9 cellular contexts compared by ENCODE assay signal in genomic region chr15:82810061-82810862, GRCh38. TPM values are rescaled to one million over a fixed set of nuclear protein-coding genes. Genes with fewer than 3 reads are reported as not detected.
DNase-seq lines count a peak whose midpoint lies in the region; ATAC-seq and TF ChIP-seq lines count a peak whose summit lies in the region.
"Had no signal": no experiment of that assay in that cellular context is flagged by ENCODE, and none has a peak within 500 bp of the region (broad histone marks: within the 10 kb centered on the region; RNA-seq: fewer than 3 reads in every experiment).

No MANE protein-coding gene starts in this region.

- peak in 1 of 3 donors; percentile 18 for TF ChIP-seq POLR2A in body of pancreas (IDR thresholded peaks at IDR 0.05)

- peaks cover 38% of the 10 kb centered on the region for H3K79me2 ChIP-seq in smooth muscle cell (ENCODE audit: low read depth)

- H3K27ac ChIP-seq in SK-N-MC = no peak overlapping the region
- peak overlapping the region; percentile 98 to 100 (median 100) for H3K27ac ChIP-seq in body of pancreas
- H3K27ac ChIP-seq in iPS-20b (ENCODE audit: low read length) = no peak overlapping the region
- peak overlapping the region; percentile 99 for H3K27ac ChIP-seq in smooth muscle cell (ENCODE audit: low read depth)

- 0 to 1% methylated on average over 7 to 67 of the region's 80 CpGs for WGBS in body of pancreas, 2 donors
- 1% methylated on average over 77 of the region's 80 CpGs for WGBS in smooth muscle cell (ENCODE audit: low lambda C conversion rate)

- no peaks in the 10 kb centered on the region for H3K9me3 ChIP-seq in SK-N-MC (ENCODE audit: low read depth, low read length)
- no peaks in the 10 kb centered on the region for H3K9me3 ChIP-seq in body of pancreas
- H3K9me3 ChIP-seq in iPS-20b (ENCODE audit: insufficient read depth, low read depth, low read length) = no peaks in the 10 kb centered on the region
- no peaks in the 10 kb centered on the region for H3K9me3 ChIP-seq in smooth muscle cell (replicated peaks; ENCODE audit: low read depth)

- H3K36me3 ChIP-seq in SK-N-MC (ENCODE audit: insufficient read depth, low read length) (peaks cover 11% of the 10 kb centered on the region), body of pancreas (replicated peaks in 1 of 2; ENCODE audit: insufficient read depth in 1 of 2, low read depth in 2 of 2) (peaks cover 0 to 3% of the 10 kb centered on the region in 2 donors), iPS-20b (ENCODE audit: insufficient read depth, low read depth, low read length) (peaks cover 6% of the 10 kb centered on the region; the same call in 1 of the 2 replicates), smooth muscle cell (ENCODE audit: low read depth) (peaks cover 5% of the 10 kb centered on the region)

- peak overlapping the region; percentile 93 for H3K4me2 ChIP-seq in smooth muscle cell

- peaks cover 6% of the 10 kb centered on the region for H3F3A ChIP-seq in smooth muscle cell (ENCODE audit: low read depth)

- H3K9ac ChIP-seq in SK-N-MC (ENCODE audit: insufficient read length) = peak overlapping the region; percentile 62
- H3K9ac ChIP-seq in iPS-20b (ENCODE audit: low read depth, low read length) = peak overlapping the region; percentile 74
- peak overlapping the region; percentile 97 for H3K9ac ChIP-seq in smooth muscle cell (ENCODE audit: low read depth)

- DNase-seq in AML-193 (lab: John Stamatoyannopoulos, UW) = peak; percentile 30 to 48
- DNase-seq in SK-N-MC (ENCODE audit: low read depth, low spot score) = peak; percentile 6
- DNase-seq in body of pancreas = peak; percentile 46 to 61 (median 57)
- DNase-seq in smooth muscle cell (lab: John Stamatoyannopoulos, UW; ENCODE audit: unreplicated experiment) = no peak
- no peak for DNase-seq in HK-2 (ENCODE audit: unreplicated experiment)

- H3K4me1 ChIP-seq in body of pancreas (peaks cover 22% of the 10 kb centered on the region), iPS-20b (ENCODE audit: insufficient read depth, low read length) (peaks cover 5% of the 10 kb centered on the region; the same call in 1 of the 2 replicates), smooth muscle cell (ENCODE audit: low read depth) (peaks cover 14% of the 10 kb centered on the region)

- ATAC-seq in GM19023 (IDR thresholded peaks at IDR 0.05; ENCODE audit: unreplicated experiment) = peak; percentile 10
- ATAC-seq in HG03354 (IDR thresholded peaks at IDR 0.05; ENCODE audit: poor library complexity, severe bottlenecking, unreplicated experiment) = peak; percentile 28
- ATAC-seq in body of pancreas = peak; percentile 52

- TF ChIP-seq CTCF in body of pancreas (IDR thresholded peaks at IDR 0.05) (no peak), smooth muscle cell (IDR thresholded peaks at IDR 0.05; ENCODE audit: borderline replicate concordance, insufficient read depth, poor library complexity, severe bottlenecking) (no peak)

- peak overlapping the region; percentile 87 for H3K4me3 ChIP-seq in SK-N-MC
- H3K4me3 ChIP-seq in body of pancreas = peak overlapping the region; percentile 63 to 65
- H3K4me3 ChIP-seq in iPS-20b (ENCODE audit: low read length) = peak overlapping the region; percentile 88
- peak overlapping the region; percentile 94 for H3K4me3 ChIP-seq in smooth muscle cell

- peak overlapping the region; percentile 56 for H2AFZ ChIP-seq in smooth muscle cell (ENCODE audit: low read depth)

- H4K20me1 ChIP-seq in smooth muscle cell (ENCODE audit: low read depth) = peaks cover 34% of the 10 kb centered on the region

- H3K27me3 ChIP-seq in body of pancreas = no peaks in the 10 kb centered on the region
- peaks cover 10% of the 10 kb centered on the region; the same call in 1 of the 2 replicates for H3K27me3 ChIP-seq in iPS-20b (ENCODE audit: insufficient read depth, low read length)
- no peaks in the 10 kb centered on the region for H3K27me3 ChIP-seq in smooth muscle cell (ENCODE audit: low read depth)

- intact Hi-C loops in body of pancreas (cut with DNase I) = no loop called here

RNA-seq across cellular contexts. Expression of gene WHAMM, which starts 0.8 kb away (rescaled TPM):
- 1 to 10 TPM; 6.0 to 9.2 TPM for total RNA-seq in body of pancreas
- total RNA-seq in smooth muscle cell = 2.2 and 3.6 TPM in 2 replicates
- 4.1 and 5.1 TPM in 2 replicates for polyA plus RNA-seq in smooth muscle cell

RNA-seq across cellular contexts. Expression of gene FSD2, which starts 4.4 kb away (rescaled TPM):
- total RNA-seq in body of pancreas (under 1 TPM in 1 of 2 donors, not detected in 1; 0.26 TPM), smooth muscle cell (not detected in 2 replicates)
- not detected in 2 replicates for polyA plus RNA-seq in smooth muscle cell
- total RNA-seq: T-helper 2 cell treated with Interferon-gamma antibody and Interleukin-4, amounts not matched to agents 100 ng/mL and 5 ng/mL, for 36 hours had no signal

Comparison
In these comparisons a context has a peak if more than half of its experiments do, and no peak if none do; other contexts are left out.
1. DNase-seq: peak in AML-193 (2 of 2), SK-N-MC (single experiment) and body of pancreas (4 of 4); none in smooth muscle cell (single experiment) and HK-2 (single experiment).
2. H3K27ac ChIP-seq: peak in body of pancreas (4 of 4) and smooth muscle cell (single experiment); none in SK-N-MC (single experiment) and iPS-20b (single experiment).
3. Peak in every context shown above with its lines, with median percentiles within 50 percentile points of each other: ATAC-seq, H3K4me3 ChIP-seq and H3K9ac ChIP-seq.